In genomic region chr11:27373856-27374602, GRCh38 we compare ENCODE assay signal across 32 cellular contexts. TPM values are rescaled to one million over a fixed set of nuclear protein-coding genes. Genes with fewer than 3 reads are reported as not detected.
DNase-seq lines count a peak whose midpoint lies in the region; ATAC-seq, FAIRE-seq and TF ChIP-seq lines count a peak whose summit lies in the region.
"Had no signal": no experiment of that assay in that cellular context is flagged by ENCODE, and none has a peak within 500 bp of the region (broad histone marks: within the 10 kb centered on the region; RNA-seq: fewer than 3 reads in every experiment).

No MANE protein-coding gene starts in this region.

- H3K27ac Mint-ChIP-seq in Caco-2 (ENCODE audit: unreplicated experiment) (peak overlapping the region; percentile 69), WTC11 (no peak overlapping the region)
- no peak overlapping the region for H3K27ac Mint-ChIP-seq in activated CD4-positive, alpha-beta memory T cell treated with anti-CD3 and anti-CD28 coated beads, Interleukin-2, amount 10 ng/mL, durations not matched to agents 7 days and 5 days
- H3K27ac Mint-ChIP-seq: activated T-cell treated with anti-CD3 and anti-CD28 coated beads, Interleukin-2, amount 50 U/mL, for 72 hours; HFFc6; mesothelial cell of epicardium; naive B cell; T-helper 17 cell had no signal

- H3K27me3 Mint-ChIP-seq in Caco-2 (ENCODE audit: insufficient read depth, unreplicated experiment) (no peaks in the 10 kb centered on the region), WTC11 (ENCODE audit: low read depth) (no peaks in the 10 kb centered on the region)
- H3K27me3 Mint-ChIP-seq in activated CD4-positive, alpha-beta memory T cell treated with anti-CD3 and anti-CD28 coated beads, Interleukin-2, amount 10 ng/mL, durations not matched to agents 7 days and 5 days, result no peaks in the 10 kb centered on the region
- H3K27me3 Mint-ChIP-seq: effector memory CD8-positive, alpha-beta T cell; naive B cell had no signal

- ATAC-seq in WTC11 (no peak), right lobe of liver (peak; percentile 79 to 96 (median 89))
- ATAC-seq: activated CD4-positive, CD25-positive, alpha-beta regulatory T cell treated with anti-CD3 and anti-CD28 coated beads, Interleukin-2, amount 50 U/mL, for 24 hours; activated T-cell treated with anti-CD3 and anti-CD28 coated beads, Interleukin-2, amount 50 U/mL, for 72 hours; effector memory CD8-positive, alpha-beta T cell; left ventricle myocardium superior; Panc1; psoas muscle; SK-N-SH treated with all-trans-retinoic acid at 6 μM for 48 hours; T-helper 17 cell had no signal

- no peak for TF ChIP-seq CTCF in Caco-2 (IDR thresholded peaks at IDR 0.05; ENCODE audit: insufficient read depth in 1 of 2, low read depth in 1 of 2, low read length in 1 of 2, severe bottlenecking in 1 of 2, unreplicated experiment in 1 of 2)
- TF ChIP-seq CTCF in WTC11 (IDR thresholded peaks at IDR 0.05), result no peak
- no peak for TF ChIP-seq CTCF in right lobe of liver (IDR thresholded peaks at IDR 0.05)

- POLR2A ChIA-PET in Caco-2 (lab: Charles Lee), result interaction anchor here (1.0 kb wide), 1 partner anchor 21 kb away, joined by 7 read pairs; no protein-coding TSS in a partner anchor
- POLR2A ChIA-PET in WTC11 (lab: Charles Lee), result interaction anchor here (0.5 kb wide), 1 partner anchor 98 kb away, joined by 3 read pairs; the partner anchor contains the start of gene LGR4
- POLR2A ChIA-PET in activated CD4-positive, alpha-beta memory T cell treated with anti-CD3 and anti-CD28 coated beads, Interleukin-2, amount 10 ng/mL, durations not matched to agents 7 days and 5 days (lab: Charles Lee), result interaction anchor here (1.9 kb wide), 1 partner anchor 11 kb away, joined by 4 read pairs; the partner anchor contains the start of gene CCDC34

- H3K27ac ChIP-seq in right lobe of liver, result peak overlapping the region; percentile 42 to 91 (median 77)
- H3K27ac ChIP-seq: ascending aorta; BLaER1 treated with 17β-estradiol and CSF1 and Interleukin-3, amounts not matched to agents 10 nM and 100 nM; neutrophil; psoas muscle; sigmoid colon; tibial nerve had no signal

- H3K4me3 Mint-ChIP-seq in Caco-2 (ENCODE audit: unreplicated experiment), result peak overlapping the region; percentile 42
- H3K4me3 Mint-ChIP-seq in WTC11, result no peak overlapping the region
- H3K4me3 Mint-ChIP-seq in activated CD4-positive, alpha-beta memory T cell treated with anti-CD3 and anti-CD28 coated beads, Interleukin-2, amount 10 ng/mL, durations not matched to agents 7 days and 5 days, result no peak overlapping the region
- H3K4me3 Mint-ChIP-seq: activated T-cell treated with anti-CD3 and anti-CD28 coated beads, Interleukin-2, amount 50 U/mL, for 72 hours; effector memory CD8-positive, alpha-beta T cell; HFFc6; mesothelial cell of epicardium; naive B cell; T-helper 17 cell had no signal

- DNase-seq in Caco-2 (peak in 1 of 2 experiments; percentile 51), H54 (ENCODE audit: insufficient read length, low spot score) (no peak), WTC11 (ENCODE audit: low spot score) (no peak), right lobe of liver (no peak), SW 1271 (lab: John Stamatoyannopoulos, UW) (no peak), GM19238 (ENCODE audit: insufficient read length, low spot score) (no peak)
- DNase-seq in activated CD4-positive, alpha-beta memory T cell treated with anti-CD3 and anti-CD28 coated beads, Interleukin-2, amount 10 ng/mL, durations not matched to agents 7 days and 5 days, result no peak
- DNase-seq: activated CD4-positive, alpha-beta T cell treated with anti-CD3 and anti-CD28 coated beads, Interleukin-2, amount 50 U/mL, for 4 hours; activated T-cell treated with anti-CD3 and anti-CD28 coated beads, Interleukin-2, amount 50 U/mL, for 72 hours; central memory CD4-positive, alpha-beta T cell; DMS79; effector memory CD8-positive, alpha-beta T cell; HFFc6; Karpas-422; left ventricle myocardium superior; naive B cell; NCI-H1694 treated with DMSO at 0.1 percent for 48 hours; psoas muscle; Right ventricle myocardium superior; sigmoid colon; stimulated activated CD4-positive, alpha-beta T cell treated with anti-CD3 and anti-CD28 coated beads, Interleukin-4, amount 100 ng/mL, for 24 hours; T-helper 17 cell had no signal

- no peaks in the 10 kb centered on the region for H3K9me3 Mint-ChIP-seq in Caco-2 (ENCODE audit: unreplicated experiment)
- no peaks in the 10 kb centered on the region for H3K9me3 Mint-ChIP-seq in WTC11
- no peaks in the 10 kb centered on the region for H3K9me3 Mint-ChIP-seq in activated CD4-positive, alpha-beta memory T cell treated with anti-CD3 and anti-CD28 coated beads, Interleukin-2, amount 10 ng/mL, durations not matched to agents 7 days and 5 days
- H3K9me3 Mint-ChIP-seq: activated T-cell treated with anti-CD3 and anti-CD28 coated beads, Interleukin-2, amount 50 U/mL, for 72 hours; effector memory CD8-positive, alpha-beta T cell; HFFc6; mesothelial cell of epicardium; naive B cell had no signal

- H3K4me1 ChIP-seq in Caco-2 (peaks cover 34% of the 10 kb centered on the region), right lobe of liver (peaks cover 0 to 28% (median 8%) of the 10 kb centered on the region in 4 donors)
- H3K4me1 ChIP-seq: ascending aorta; BLaER1 treated with 17β-estradiol and CSF1 and Interleukin-3, amounts not matched to agents 10 nM and 100 nM; psoas muscle; tibial nerve had no signal

- H3K4me3 ChIP-seq in Caco-2 (ENCODE audit: low read depth, low read length) (no peak overlapping the region), right lobe of liver (peak overlapping the region in 1 of 3 donors; percentile 6)
- H3K4me3 ChIP-seq: ascending aorta; BLaER1 treated with 17β-estradiol and CSF1 and Interleukin-3, amounts not matched to agents 10 nM and 100 nM; psoas muscle; sigmoid colon; tibial nerve had no signal

- H3K36me3 Mint-ChIP-seq in Caco-2 (ENCODE audit: insufficient read depth, unreplicated experiment) (peaks cover 2% of the 10 kb centered on the region), WTC11 (peaks cover 53% of the 10 kb centered on the region)
- H3K36me3 Mint-ChIP-seq in activated CD4-positive, alpha-beta memory T cell treated with anti-CD3 and anti-CD28 coated beads, Interleukin-2, amount 10 ng/mL, durations not matched to agents 7 days and 5 days (ENCODE audit: low read depth), result no peaks in the 10 kb centered on the region

- peaks cover 39% of the 10 kb centered on the region for H3K4me1 Mint-ChIP-seq in Caco-2 (ENCODE audit: low read depth, unreplicated experiment)
- H3K4me1 Mint-ChIP-seq in WTC11, result no peaks in the 10 kb centered on the region
- H3K4me1 Mint-ChIP-seq in activated CD4-positive, alpha-beta memory T cell treated with anti-CD3 and anti-CD28 coated beads, Interleukin-2, amount 10 ng/mL, durations not matched to agents 7 days and 5 days, result no peaks in the 10 kb centered on the region
- H3K4me1 Mint-ChIP-seq: naive B cell, T-helper 17 cell had no signal

- H3K27me3 ChIP-seq in Caco-2 (replicated peaks; ENCODE audit: control insufficient read depth, insufficient read depth, low read length) (no peaks in the 10 kb centered on the region), right lobe of liver (no peaks in the 10 kb centered on the region)
- H3K27me3 ChIP-seq: ascending aorta; BLaER1 treated with 17β-estradiol and CSF1 and Interleukin-3, amounts not matched to agents 10 nM and 100 nM; neutrophil; sigmoid colon; tibial nerve had no signal

- H3K36me3 ChIP-seq in Caco-2 (ENCODE audit: control insufficient read depth, insufficient read depth, low read length) (peaks cover 2% of the 10 kb centered on the region; the same call in 1 of the 2 replicates), right lobe of liver (no peaks in the 10 kb centered on the region)
- H3K36me3 ChIP-seq: BLaER1 treated with 17β-estradiol and CSF1 and Interleukin-3, amounts not matched to agents 10 nM and 100 nM; neutrophil had no signal

- TF ChIP-seq POLR2A in H54 (IDR thresholded peaks at IDR 0.05; ENCODE audit: low read depth, low read length) (no peak), right lobe of liver (IDR thresholded peaks at IDR 0.05) (no peak)

- WGBS in right lobe of liver (ENCODE audit: insufficient coverage, low coverage, low lambda C conversion rate, missing lambda C conversion rate), result 30% methylated on average over 6 of the region's 6 CpGs

- intact Hi-C loops in Caco-2 (cut with micrococcal nuclease; ENCODE audit: unreplicated experiment) (loop anchor here (1.0 kb wide), 4 partner anchors 11 to 111 kb away; partner anchors contain the start of gene CCDC34), right lobe of liver (cut with DNase I) (no loop called here)

- peak; percentile 27 for FAIRE-seq in H54 (lab: Jason Lieb, UNC)
- FAIRE-seq: G401.6, TTC549 had no signal

- CTCF ChIA-PET in Caco-2 (lab: Charles Lee) (interaction anchor here (0.6 to 1.6 kb wide), 4 partner anchors 11 to 104 kb away, joined by 3 to 14 read pairs (median 8); partner anchors contain the start of genes CCDC34 and LGR4), WTC11 (lab: Charles Lee) (no interaction called here)
- CTCF ChIA-PET in activated CD4-positive, alpha-beta memory T cell treated with anti-CD3 and anti-CD28 coated beads, Interleukin-2, amount 10 ng/mL, durations not matched to agents 7 days and 5 days (lab: Charles Lee), result interaction anchor here (1.4 to 2.4 kb wide), 2 partner anchors 10 kb away, joined by 4 to 6 read pairs; no protein-coding TSS in a partner anchor

- no peaks in the 10 kb centered on the region for H3K9me3 ChIP-seq in Caco-2
- no peaks in the 10 kb centered on the region for H3K9me3 ChIP-seq in right lobe of liver
- H3K9me3 ChIP-seq: ascending aorta; BLaER1 treated with 17β-estradiol and CSF1 and Interleukin-3, amounts not matched to agents 10 nM and 100 nM; neutrophil; psoas muscle; sigmoid colon; tibial nerve had no signal

- no TSS peak for BruUV-seq in Caco-2 (replicated peaks; lab: Mats Ljungman, UMichigan)

TF ChIP-seq in WTC11, 78 proteins besides CTCF, POLR2A, EP300 and RAD21:
- TF ChIP-seq JUN (CRISPR knock-in tag; IDR thresholded peaks at IDR 0.05), result no peak
- TF ChIP-seq GABPB1 (CRISPR knock-in tag; IDR thresholded peaks at IDR 0.05), result peak; percentile 50; the same call in 1 of the 2 replicates

RNA-seq across cellular contexts. Expression of gene CCDC34, which starts 11.0 kb away (rescaled TPM):
- total RNA-seq in Caco-2 (2022) (25.0 and 25.7 TPM in 2 replicates), WTC11 (2021) (18.9 to 23.7 TPM (median 22.8 TPM) in 3 replicates), right lobe of liver (1 to 10 TPM; 1.8 to 3.6 (median 2.1) TPM)
- total RNA-seq in activated CD4-positive, alpha-beta memory T cell treated with anti-CD3 and anti-CD28 coated beads, Interleukin-2, amount 10 ng/mL, durations not matched to agents 7 days and 5 days, result 10 to 100 TPM; 13.5 to 13.7 TPM
